15 cellular contexts compared by ENCODE assay signal in the genomic region with DNA sequence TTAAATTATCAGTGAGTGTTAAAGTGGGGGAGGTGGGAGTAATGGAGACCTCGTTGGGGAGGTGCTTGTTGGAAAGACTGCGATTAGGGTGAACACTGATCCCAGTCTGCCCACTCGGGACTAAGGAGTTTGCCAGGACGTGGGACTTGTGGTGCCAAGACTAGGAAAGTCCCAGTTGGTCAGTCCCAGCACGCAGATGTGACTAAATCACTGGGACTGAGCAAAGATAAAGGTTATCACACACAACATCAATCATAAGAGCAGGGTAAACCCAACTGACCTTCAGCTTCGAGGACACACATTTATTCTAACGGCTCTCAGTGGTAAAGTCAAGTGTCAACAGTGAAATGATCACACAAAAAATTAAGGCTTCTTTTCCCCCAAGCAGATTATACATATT. TPM values are rescaled to one million over a fixed set of nuclear protein-coding genes. Genes with fewer than 3 reads are reported as not detected.
DNase-seq lines count a peak whose midpoint lies in the region; ATAC-seq, FAIRE-seq and TF ChIP-seq lines count a peak whose summit lies in the region.
"Had no signal": no experiment of that assay in that cellular context is flagged by ENCODE, and none has a peak within 500 bp of the region (broad histone marks: within the 10 kb centered on the region; RNA-seq: fewer than 3 reads in every experiment).

No MANE protein-coding gene starts in this region.

- H3K36me3 ChIP-seq in esophagus muscularis mucosa: no peaks in the 10 kb centered on the region
- H3K36me3 ChIP-seq in trophoblast cell (ENCODE audit: control insufficient read depth in 1 of 2, insufficient read depth in 2 of 2, low read length in 2 of 2): no peaks in the 10 kb centered on the region
- H3K36me3 ChIP-seq in HepG2 (replicated peaks in 1 of 2; ENCODE audit: control insufficient read depth in 1 of 2, insufficient read depth in 2 of 2, low read length in 2 of 2): no peaks in the 10 kb centered on the region
- H3K36me3 ChIP-seq: BLaER1, HAP-1 had no signal

- H3K9me3 ChIP-seq in esophagus muscularis mucosa (no peaks in the 10 kb centered on the region), trophoblast cell (ENCODE audit: insufficient read depth, low read depth, low read length) (peaks cover 1% of the 10 kb centered on the region), HepG2 (ENCODE audit: low read length) (peaks cover 9% of the 10 kb centered on the region)
- H3K9me3 ChIP-seq: A549, BLaER1, HAP-1 had no signal

- no peaks in the 10 kb centered on the region for H3K27me3 ChIP-seq in esophagus muscularis mucosa
- H3K27me3 ChIP-seq in trophoblast cell (ENCODE audit: insufficient read depth, low read length): no peaks in the 10 kb centered on the region
- no peaks in the 10 kb centered on the region; a peak in 1 of 5 replicates for H3K27me3 ChIP-seq in HepG2 (ENCODE audit: control insufficient read depth in 1 of 2, insufficient read depth in 2 of 2, low read length in 2 of 2)
- H3K27me3 ChIP-seq: BLaER1 had no signal

- no peak overlapping the region for H2BK120ac ChIP-seq in trophoblast cell (ENCODE audit: insufficient read depth, low read length, poor library complexity)

- no peak overlapping the region for H4K8ac ChIP-seq in trophoblast cell (ENCODE audit: low read depth, low read length)

- DNase-seq in RCC 7860 (ENCODE audit: low spot score): peak; percentile 63
- DNase-seq in esophagus muscularis mucosa (ENCODE audit: extremely low spot score): peak; percentile 60
- DNase-seq in trophoblast cell: no peak
- no peak for DNase-seq in ACHN
- no peak for DNase-seq in HepG2 (ENCODE audit: low spot score)
- no peak for DNase-seq in activated gamma-delta T cell (lab: John Stamatoyannopoulos, UW)
- DNase-seq: CD4-positive, alpha-beta memory T cell; DMS153; DMS79 treated with DMSO at 0.1 percent for 48 hours; GF-D8 had no signal

- no peak overlapping the region for H3K9ac ChIP-seq in trophoblast cell (ENCODE audit: low read length)
- no peak overlapping the region for H3K9ac ChIP-seq in HepG2 (ENCODE audit: insufficient read depth, low read depth, low read length)
- H3K9ac ChIP-seq: BLaER1 had no signal

- H3K4me3 ChIP-seq in esophagus muscularis mucosa (no peak overlapping the region), trophoblast cell (ENCODE audit: low read depth, low read length) (no peak overlapping the region), HepG2 (replicated peaks in 1 of 3; ENCODE audit: insufficient read depth in 1 of 3, low read depth in 2 of 3, low read length in 3 of 3) (no peak overlapping the region)
- H3K4me3 ChIP-seq: A549, BLaER1, HAP-1, K562 had no signal

- H4K12ac ChIP-seq in trophoblast cell (ENCODE audit: low read depth, low read length): no peak overlapping the region

- POLR2A ChIA-PET in HepG2 (lab: Yijun Ruan, JAX): no interaction called here

- H3K4ac ChIP-seq in trophoblast cell (ENCODE audit: low read depth, low read length): no peak overlapping the region

- H3K4me2 ChIP-seq in trophoblast cell (ENCODE audit: low read length) (no peak overlapping the region), HepG2 (ENCODE audit: low read depth, low read length) (no peak overlapping the region)
- H3K4me2 ChIP-seq: A549, BLaER1 had no signal

- H3K79me1 ChIP-seq in trophoblast cell (ENCODE audit: low read length): no peaks in the 10 kb centered on the region

- in situ Hi-C loops in ACHN (cut with HindIII; ENCODE audit: low pct_ligation_motif_present, low pct_unique_long_range_greater_than_20kb, low sequenced_read_pairs): no loop called here
- in situ Hi-C loops in HepG2 (cut with HindIII; ENCODE audit: extremely low pct_ligation_motif_present, low pct_unique_long_range_greater_than_20kb): no loop called here

- FAIRE-seq in RCC 7860 (lab: Jason Lieb, UNC) (peak; percentile 26), HepG2 (lab: Jason Lieb, UNC) (no peak)
- FAIRE-seq: A549, K562 had no signal

- BruUV-seq in HepG2 (replicated peaks; lab: Mats Ljungman, UMichigan): no TSS peak

- H3K23ac ChIP-seq in trophoblast cell (ENCODE audit: low read length): peak overlapping the region; percentile 33

- no peak overlapping the region for H3K27ac ChIP-seq in esophagus muscularis mucosa (replicated peaks in 1 of 4)
- no peak overlapping the region for H3K27ac ChIP-seq in trophoblast cell (ENCODE audit: low read depth, low read length)
- no peak overlapping the region for H3K27ac ChIP-seq in HepG2 (ENCODE audit: extremely low read length, insufficient read depth, low read length)
- H3K27ac ChIP-seq: BLaER1 had no signal

- TF ChIP-seq CTCF in esophagus muscularis mucosa (IDR thresholded peaks at IDR 0.05) (no peak), HepG2 (CRISPR knock-in tag; IDR thresholded peaks at IDR 0.05) (no peak)

- no peaks in the 10 kb centered on the region for H3K79me2 ChIP-seq in trophoblast cell (ENCODE audit: control insufficient read depth, insufficient read depth, low read length, poor library complexity)
- H3K79me2 ChIP-seq in HepG2 (ENCODE audit: insufficient read depth, low read length): no peaks in the 10 kb centered on the region

- intact Hi-C loops in esophagus muscularis mucosa (cut with DNase I): no loop called here
- intact Hi-C loops in HepG2 (cut with micrococcal nuclease; ENCODE audit: unreplicated experiment): no loop called here

- no peak overlapping the region for H2BK12ac ChIP-seq in trophoblast cell (ENCODE audit: low read length)

- no peak overlapping the region for H4K91ac ChIP-seq in trophoblast cell (ENCODE audit: low read depth, low read length)

- H4K20me1 ChIP-seq in HepG2 (ENCODE audit: insufficient read depth, low read length): no peaks in the 10 kb centered on the region
- H4K20me1 ChIP-seq: BLaER1 had no signal

- CTCF ChIA-PET in HepG2 (lab: Yijun Ruan, JAX; ENCODE audit: low intra/inter-chr PET ratio, low total read pairs): no interaction called here

- no peaks in the 10 kb centered on the region for H3K4me1 ChIP-seq in esophagus muscularis mucosa
- H3K4me1 ChIP-seq in trophoblast cell (ENCODE audit: control insufficient read depth in 1 of 2, insufficient read depth in 2 of 2, low read length in 2 of 2): peaks cover 2 to 3% of the 10 kb centered on the region in 2 experiments
- H3K4me1 ChIP-seq in HepG2 (ENCODE audit: insufficient read depth, low read length): no peaks in the 10 kb centered on the region
- H3K4me1 ChIP-seq: HAP-1 had no signal

- TF ChIP-seq POLR2A in esophagus muscularis mucosa (IDR thresholded peaks at IDR 0.05; ENCODE audit: low read depth) (no peak), HepG2 (IDR thresholded peaks at IDR 0.05; ENCODE audit: insufficient read depth in 1 of 2, low read depth in 2 of 2, low read length in 2 of 2) (no peak)

- WGBS in esophagus muscularis mucosa: 88% methylated on average over 7 of the region's 7 CpGs
- no CpG with 5 or more reads among the region's 7 CpGs for WGBS in trophoblast cell (ENCODE audit: extremely low coverage, insufficient coverage, insufficient read length)
- under 1% methylated on average over 7 of the region's 7 CpGs for WGBS in HepG2 (ENCODE audit: low lambda C conversion rate)

- no peak overlapping the region for H2BK5ac ChIP-seq in trophoblast cell (ENCODE audit: low read depth, low read length, poor library complexity)

- no peak overlapping the region for H2AK5ac ChIP-seq in trophoblast cell (ENCODE audit: low read length)

- TF ChIP-seq EP300 in esophagus muscularis mucosa (IDR thresholded peaks at IDR 0.05) (no peak), HepG2 (IDR thresholded peaks at IDR 0.05; ENCODE audit: low read depth in 2 of 2, low read length in 2 of 2) (no peak), HepG2 (CRISPR knock-in tag; IDR thresholded peaks at IDR 0.05; ENCODE audit: borderline replicate concordance) (no peak)

- TF ChIP-seq RAD21 in HepG2 (CRISPR knock-in tag; IDR thresholded peaks at IDR 0.05): no peak

- H2AFZ ChIP-seq in trophoblast cell (ENCODE audit: insufficient read depth, low read length, poor library complexity) (no peak overlapping the region), HepG2 (ENCODE audit: low read length) (no peak overlapping the region)

- no peak overlapping the region for H3K14ac ChIP-seq in trophoblast cell (ENCODE audit: low read length)

- ATAC-seq in HepG2: no peak
- ATAC-seq: K562 had no signal

- no peak overlapping the region for H3K18ac ChIP-seq in trophoblast cell (ENCODE audit: low read length)

RNA-seq across cellular contexts. Expression of a gene that starts 45.5 kb away (rescaled TPM):
- total RNA-seq in esophagus muscularis mucosa (1 to 10 TPM; 2.9 to 8.8 (median 3.9) TPM), HepG2 (2016; rRNA removed; fragmentation: Illumina TruSeq; extraction: Trizol) (not detected in 2 replicates)
- 4.5 and 4.9 TPM in 2 replicates for polyA plus RNA-seq in trophoblast cell (2013)
- total RNA-seq in HepG2 (2016; cell fraction: cytosol; rRNA removed; fragmentation: Illumina TruSeq; extraction: Trizol; ENCODE audit: low read depth): not detected in 2 replicates
- not detected in 2 replicates for total RNA-seq in HepG2 (2016; cell fraction: insoluble cytoplasmic fraction; rRNA removed; fragmentation: Illumina TruSeq; extraction: Trizol)
- total RNA-seq in HepG2 (2016; cell fraction: membrane; rRNA removed; fragmentation: Illumina TruSeq; extraction: Trizol): not detected in 2 replicates
- total RNA-seq in HepG2 (2016; cell fraction: nucleus; rRNA removed; fragmentation: Illumina TruSeq; extraction: Trizol): not detected in 2 replicates
- polyA plus RNA-seq in HepG2 (2011; rRNA removed): 0.07 TPM in 1 of 2 replicates, not detected in the other
- polyA plus RNA-seq in HepG2 (2011; cell fraction: cytosol; rRNA removed): not detected in 2 replicates
- polyA plus RNA-seq in HepG2 (2011; cell fraction: nucleus; rRNA removed): not detected in 2 replicates
- not detected in 2 replicates for polyA plus RNA-seq in HepG2 (2012)
- polyA plus RNA-seq in HepG2 (2016; cell fraction: cytosol; fragmentation: Illumina TruSeq; extraction: Trizol; ENCODE audit: low read depth): not detected in 2 replicates
- not detected in 2 replicates for polyA plus RNA-seq in HepG2 (2016; cell fraction: insoluble cytoplasmic fraction; fragmentation: Illumina TruSeq; extraction: Trizol; ENCODE audit: low read depth)
- not detected in 2 replicates for polyA plus RNA-seq in HepG2 (2016; cell fraction: membrane; fragmentation: Illumina TruSeq; extraction: Trizol; ENCODE audit: low read depth)
- not detected in 2 replicates for polyA plus RNA-seq in HepG2 (2016; cell fraction: nucleus; fragmentation: Illumina TruSeq; extraction: Trizol; ENCODE audit: insufficient read depth, low read depth)
- polyA minus RNA-seq in HepG2 (2011; rRNA and poly(A)+ RNA removed; ENCODE audit: low replicate concordance): 533 TPM in 1 of 2 replicates, not detected in the other
- polyA minus RNA-seq in HepG2 (2011; cell fraction: cytosol; rRNA and poly(A)+ RNA removed): 1.3 and 1.9 TPM in 2 replicates
- 0.37 and 1.8 TPM in 2 replicates for polyA minus RNA-seq in HepG2 (2011; cell fraction: nucleus; rRNA and poly(A)+ RNA removed)
- total RNA-seq: CD4-positive, alpha-beta memory T cell had no signal
- polyA plus RNA-seq: CD14-positive monocyte; CD4-positive, alpha-beta memory T cell; K562 had no signal

Comparison
In these comparisons a context has a peak if more than half of its experiments do, and no peak if none do; other contexts are left out.
1. DNase-seq: peak in RCC 7860 (single experiment) and esophagus muscularis mucosa (single experiment); none in trophoblast cell (0 of 2), ACHN (single experiment), HepG2 (single experiment) and activated gamma-delta T cell (single experiment).